Comparison of ENCODE assay signal across 2 cellular contexts in the genomic region with DNA sequence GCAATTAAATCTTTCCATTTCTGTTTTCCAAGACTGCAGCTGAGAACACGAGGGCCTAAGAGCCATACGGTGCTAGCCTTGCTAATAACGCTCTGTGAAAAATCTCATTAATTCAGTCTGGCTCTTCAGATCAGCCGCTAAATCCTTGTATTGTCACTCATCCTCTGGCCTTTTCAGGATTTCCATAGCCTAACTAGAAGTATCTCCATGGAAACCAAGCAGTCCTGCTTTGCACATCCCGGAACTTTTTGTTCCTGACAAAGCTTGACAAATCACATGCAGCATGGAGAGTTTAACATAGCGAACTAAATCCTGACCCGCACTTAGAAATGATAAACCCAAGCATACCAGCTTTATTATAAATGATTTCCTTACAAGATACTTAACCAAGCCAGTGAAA.
TF ChIP-seq lines count a peak whose summit lies in the region.

No MANE protein-coding gene starts in this region.

TF ChIP-seq in K562, 482 proteins besides CTCF, POLR2A, EP300 and RAD21 (continued from another document):
- TF ChIP-seq CREB3L1 (IDR thresholded peaks at IDR 0.05; ENCODE audit: borderline replicate concordance, low read depth): no peak
- no peak for TF ChIP-seq ZKSCAN3 (CRISPR knock-in tag; IDR thresholded peaks at IDR 0.05)
- TF ChIP-seq CUX1 (CRISPR knock-in tag; IDR thresholded peaks at IDR 0.05): no peak
- TF ChIP-seq RFX1 (IDR thresholded peaks at IDR 0.05): peak; percentile 18; the same call in 1 of the 2 replicates

TF ChIP-seq in neural cell, 6 proteins besides CTCF, POLR2A, EP300 and RAD21 (continued from another document):
- TF ChIP-seq, protein P1, sequence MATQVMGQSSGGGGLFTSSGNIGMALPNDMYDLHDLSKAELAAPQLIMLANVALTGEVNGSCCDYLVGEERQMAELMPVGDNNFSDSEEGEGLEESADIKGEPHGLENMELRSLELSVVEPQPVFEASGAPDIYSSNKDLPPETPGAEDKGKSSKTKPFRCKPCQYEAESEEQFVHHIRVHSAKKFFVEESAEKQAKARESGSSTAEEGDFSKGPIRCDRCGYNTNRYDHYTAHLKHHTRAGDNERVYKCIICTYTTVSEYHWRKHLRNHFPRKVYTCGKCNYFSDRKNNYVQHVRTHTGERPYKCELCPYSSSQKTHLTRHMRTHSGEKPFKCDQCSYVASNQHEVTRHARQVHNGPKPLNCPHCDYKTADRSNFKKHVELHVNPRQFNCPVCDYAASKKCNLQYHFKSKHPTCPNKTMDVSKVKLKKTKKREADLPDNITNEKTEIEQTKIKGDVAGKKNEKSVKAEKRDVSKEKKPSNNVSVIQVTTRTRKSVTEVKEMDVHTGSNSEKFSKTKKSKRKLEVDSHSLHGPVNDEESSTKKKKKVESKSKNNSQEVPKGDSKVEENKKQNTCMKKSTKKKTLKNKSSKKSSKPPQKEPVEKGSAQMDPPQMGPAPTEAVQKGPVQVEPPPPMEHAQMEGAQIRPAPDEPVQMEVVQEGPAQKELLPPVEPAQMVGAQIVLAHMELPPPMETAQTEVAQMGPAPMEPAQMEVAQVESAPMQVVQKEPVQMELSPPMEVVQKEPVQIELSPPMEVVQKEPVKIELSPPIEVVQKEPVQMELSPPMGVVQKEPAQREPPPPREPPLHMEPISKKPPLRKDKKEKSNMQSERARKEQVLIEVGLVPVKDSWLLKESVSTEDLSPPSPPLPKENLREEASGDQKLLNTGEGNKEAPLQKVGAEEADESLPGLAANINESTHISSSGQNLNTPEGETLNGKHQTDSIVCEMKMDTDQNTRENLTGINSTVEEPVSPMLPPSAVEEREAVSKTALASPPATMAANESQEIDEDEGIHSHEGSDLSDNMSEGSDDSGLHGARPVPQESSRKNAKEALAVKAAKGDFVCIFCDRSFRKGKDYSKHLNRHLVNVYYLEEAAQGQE (IDR thresholded peaks at IDR 0.05; ENCODE audit: borderline replicate concordance): peak; percentile 70
- no peak for TF ChIP-seq SMC3 (conservative IDR thresholded peaks at IDR 0.05; ENCODE audit: poor library complexity)
